11 cellular contexts compared by ENCODE assay signal in the genomic region with DNA sequence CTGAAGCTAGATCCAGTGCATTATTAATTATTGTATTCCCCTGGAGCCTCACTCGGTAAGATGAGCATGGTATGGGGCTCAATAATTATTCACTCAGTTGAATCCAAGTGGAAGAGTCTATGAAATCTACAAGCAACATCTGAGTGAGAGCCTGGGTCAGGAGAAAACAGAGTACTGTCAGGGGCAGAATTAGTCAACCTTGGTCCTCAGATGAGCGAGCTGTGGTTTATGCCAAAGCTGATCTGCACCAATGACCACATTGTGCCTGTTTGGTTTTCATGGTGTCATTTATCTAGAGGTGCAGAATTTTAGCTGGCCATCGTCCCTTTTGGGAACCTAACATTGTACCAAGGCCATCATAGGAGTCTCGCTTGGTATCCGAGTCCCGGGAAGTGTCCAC.
DNase-seq lines count a peak whose midpoint lies in the region; ATAC-seq and TF ChIP-seq lines count a peak whose summit lies in the region.
"Had no signal": no experiment of that assay in that cellular context is flagged by ENCODE, and none has a peak within 500 bp of the region (broad histone marks: within the 10 kb centered on the region; RNA-seq: fewer than 3 reads in every experiment).

No MANE protein-coding gene starts in this region.

- peaks cover 3% of the 10 kb centered on the region for H3K9me3 ChIP-seq in adipocyte (ENCODE audit: control insufficient read depth, low read length)
- H3K9me3 ChIP-seq in smooth muscle cell (replicated peaks; ENCODE audit: low read depth) = no peaks in the 10 kb centered on the region
- H3K9me3 ChIP-seq in breast epithelium = no peaks in the 10 kb centered on the region

- peak overlapping the region; percentile 71 for H3K4me2 ChIP-seq in smooth muscle cell
- H3K4me2 ChIP-seq: KMS-11 had no signal

- H2AFZ ChIP-seq in smooth muscle cell (ENCODE audit: low read depth) = no peak overlapping the region

- H3K36me3 ChIP-seq in adipocyte (ENCODE audit: control insufficient read depth, insufficient read depth, low read length, severe bottlenecking) (no peaks in the 10 kb centered on the region), smooth muscle cell (ENCODE audit: low read depth) (no peaks in the 10 kb centered on the region), breast epithelium (no peaks in the 10 kb centered on the region)

- no peak for DNase-seq in adipocyte (ENCODE audit: low read depth)
- DNase-seq in smooth muscle cell (lab: John Stamatoyannopoulos, UW; ENCODE audit: unreplicated experiment) = no peak
- DNase-seq in GM10248 (ENCODE audit: extremely low spot score) = no peak
- DNase-seq in breast epithelium (ENCODE audit: low spot score in 2 of 2) = no peak
- no peak for DNase-seq in NCI-H2171 treated with DMSO at 0.1 percent for 48 hours (lab: John Stamatoyannopoulos, UW)
- DNase-seq in NCI-H446 treated with DMSO at 0.1 percent for 48 hours (lab: John Stamatoyannopoulos, UW) = no peak
- DNase-seq: activated CD8-positive, alpha-beta memory T cell treated with anti-CD3 and anti-CD28 coated beads, Interleukin-2, amount 10 ng/mL, durations not matched to agents 7 days and 5 days; stimulated activated CD4-positive, alpha-beta T cell treated with anti-CD3 and anti-CD28 coated beads, Interleukin-4, amount 100 ng/mL, for 4 hours had no signal

- no peaks in the 10 kb centered on the region for H3K79me2 ChIP-seq in smooth muscle cell (ENCODE audit: low read depth)

- no peak for TF ChIP-seq POLR2A in breast epithelium (IDR thresholded peaks at IDR 0.05)

- H3K27me3 ChIP-seq in adipocyte (replicated peaks; ENCODE audit: control insufficient read depth, insufficient read depth, low read length) (peaks cover 11% of the 10 kb centered on the region), smooth muscle cell (ENCODE audit: low read depth) (no peaks in the 10 kb centered on the region), breast epithelium (no peaks in the 10 kb centered on the region)

- intact Hi-C loops in breast epithelium (cut with DNase I; ENCODE audit: low total_unique reads) = no loop called here

- H3K9ac ChIP-seq in adipocyte (ENCODE audit: low read length) = no peak overlapping the region
- peak overlapping the region; percentile 19 for H3K9ac ChIP-seq in smooth muscle cell (ENCODE audit: low read depth)
- H3K9ac ChIP-seq: KMS-11 had no signal

- peaks cover 15% of the 10 kb centered on the region for H3K4me1 ChIP-seq in adipocyte (ENCODE audit: control insufficient read depth, insufficient read depth, low read length)
- H3K4me1 ChIP-seq in smooth muscle cell (ENCODE audit: low read depth) = peaks cover 10% of the 10 kb centered on the region
- H3K4me1 ChIP-seq in breast epithelium = no peaks in the 10 kb centered on the region

- H3K27ac ChIP-seq in smooth muscle cell (ENCODE audit: low read depth) (peak overlapping the region; percentile 48), breast epithelium (no peak overlapping the region)
- H3K27ac ChIP-seq: KMS-11 had no signal

- H3K4me3 ChIP-seq in adipocyte (ENCODE audit: low read length) (peak overlapping the region; percentile 54), smooth muscle cell (no peak overlapping the region), breast epithelium (peak overlapping the region in 1 of 3 donors; percentile 32)

- no peak for TF ChIP-seq CTCF in smooth muscle cell (IDR thresholded peaks at IDR 0.05; ENCODE audit: borderline replicate concordance, insufficient read depth, poor library complexity, severe bottlenecking)
- no peak for TF ChIP-seq CTCF in GM10248 (IDR thresholded peaks at IDR 0.05; ENCODE audit: control extremely low read depth, extremely low read depth, low read depth, missing control alignments)
- no peak for TF ChIP-seq CTCF in breast epithelium (IDR thresholded peaks at IDR 0.05)

- POLR2A ChIA-PET in GM10248 (lab: Yijun Ruan, JAX) = no interaction called here

- peaks cover 15% of the 10 kb centered on the region for H3F3A ChIP-seq in smooth muscle cell (ENCODE audit: low read depth)

- ATAC-seq in GM19395 (IDR thresholded peaks at IDR 0.05; ENCODE audit: unreplicated experiment) (peak; percentile 75), HG03045 (IDR thresholded peaks at IDR 0.05; ENCODE audit: unreplicated experiment) (peak; percentile 63)
- ATAC-seq: activated CD8-positive, alpha-beta memory T cell treated with anti-CD3 and anti-CD28 coated beads, Interleukin-2, amount 10 ng/mL, durations not matched to agents 7 days and 5 days had no signal

- CTCF ChIA-PET in GM10248 (lab: Yijun Ruan, JAX) = interaction anchor here (1.3 kb wide), 1 partner anchor 17 kb away, joined by 3 read pairs; no protein-coding TSS in a partner anchor

- 91% methylated on average over 6 of the region's 6 CpGs for WGBS in smooth muscle cell (ENCODE audit: low lambda C conversion rate)

- H4K20me1 ChIP-seq in smooth muscle cell (ENCODE audit: low read depth) = no peaks in the 10 kb centered on the region
